1 cellular context compared by ENCODE assay signal in the genomic region with DNA sequence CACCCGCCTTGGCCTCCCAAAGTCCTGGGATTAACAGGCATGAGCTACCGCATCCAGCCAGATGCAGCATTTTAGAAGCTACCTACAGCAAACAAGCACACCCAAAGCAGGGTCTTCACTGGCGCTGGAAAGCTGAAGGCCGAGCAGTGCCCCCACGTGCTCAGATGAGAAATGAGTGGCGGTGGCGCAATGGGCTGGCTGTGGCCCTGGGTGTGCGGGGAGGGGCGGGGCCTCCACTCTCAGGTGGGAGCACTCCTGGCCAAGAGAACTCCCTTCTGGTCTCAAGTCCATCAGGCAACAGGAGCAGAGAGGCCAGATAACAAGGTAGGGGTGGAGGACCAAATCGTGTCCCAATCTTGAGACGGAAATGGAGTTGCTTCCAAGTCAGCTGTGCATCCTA.
TF ChIP-seq lines count a peak whose summit lies in the region.

No MANE protein-coding gene starts in this region.

TF ChIP-seq in K562, 482 proteins besides CTCF, POLR2A, EP300 and RAD21 (continued from another document):
- TF ChIP-seq, protein P1, sequence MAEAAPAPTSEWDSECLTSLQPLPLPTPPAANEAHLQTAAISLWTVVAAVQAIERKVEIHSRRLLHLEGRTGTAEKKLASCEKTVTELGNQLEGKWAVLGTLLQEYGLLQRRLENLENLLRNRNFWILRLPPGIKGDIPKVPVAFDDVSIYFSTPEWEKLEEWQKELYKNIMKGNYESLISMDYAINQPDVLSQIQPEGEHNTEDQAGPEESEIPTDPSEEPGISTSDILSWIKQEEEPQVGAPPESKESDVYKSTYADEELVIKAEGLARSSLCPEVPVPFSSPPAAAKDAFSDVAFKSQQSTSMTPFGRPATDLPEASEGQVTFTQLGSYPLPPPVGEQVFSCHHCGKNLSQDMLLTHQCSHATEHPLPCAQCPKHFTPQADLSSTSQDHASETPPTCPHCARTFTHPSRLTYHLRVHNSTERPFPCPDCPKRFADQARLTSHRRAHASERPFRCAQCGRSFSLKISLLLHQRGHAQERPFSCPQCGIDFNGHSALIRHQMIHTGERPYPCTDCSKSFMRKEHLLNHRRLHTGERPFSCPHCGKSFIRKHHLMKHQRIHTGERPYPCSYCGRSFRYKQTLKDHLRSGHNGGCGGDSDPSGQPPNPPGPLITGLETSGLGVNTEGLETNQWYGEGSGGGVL (CRISPR knock-in tag; IDR thresholded peaks at IDR 0.05): no peak
- TF ChIP-seq RBM34 (IDR thresholded peaks at IDR 0.05; ENCODE audit: borderline replicate concordance, insufficient read depth, low read length): no peak
- TF ChIP-seq ZNF121 (CRISPR knock-in tag; conservative IDR thresholded peaks at IDR 0.05): no peak
- peak; percentile 8; the same call in 1 of the 2 replicates for TF ChIP-seq CEBPB (tag; IDR thresholded peaks at IDR 0.05)
- no peak for TF ChIP-seq MIER1 (IDR thresholded peaks at IDR 0.05; ENCODE audit: low read depth)
- TF ChIP-seq KHSRP (IDR thresholded peaks at IDR 0.05): no peak
